Comparison of ENCODE assay signal across 1 cellular context in the genomic region with DNA sequence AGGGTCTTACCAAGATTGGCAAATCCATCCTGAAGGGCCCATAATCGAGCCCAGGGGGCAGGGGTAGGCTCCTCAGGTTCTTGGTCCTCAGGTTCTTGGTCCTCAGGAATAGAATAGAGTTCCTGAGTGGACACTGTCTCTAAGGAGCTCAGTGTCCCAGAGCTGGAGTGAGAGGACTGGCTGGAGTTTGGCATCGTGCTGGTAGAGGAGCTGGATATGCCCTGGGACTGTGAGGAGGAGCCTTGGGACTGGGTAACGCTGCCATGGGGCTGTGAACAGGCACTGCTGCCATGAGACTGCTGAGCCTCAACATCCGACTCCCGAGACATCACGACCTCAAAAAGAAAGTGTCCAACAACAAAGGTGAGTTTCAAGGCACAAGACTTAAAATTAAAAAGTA.
TF ChIP-seq lines count a peak whose summit lies in the region.

No MANE protein-coding gene starts in this region.

TF ChIP-seq in GM23338, 12 proteins besides CTCF, POLR2A, EP300 and RAD21 (continued from another document):
- TF ChIP-seq REST (IDR thresholded peaks at IDR 0.05; ENCODE audit: unreplicated experiment) = no peak
- TF ChIP-seq CREB1 (CRISPR knock-in tag; IDR thresholded peaks at IDR 0.05; ENCODE audit: low read depth) = no peak
- no peak for TF ChIP-seq ETS1 (IDR thresholded peaks at IDR 0.05)
- TF ChIP-seq ZNF331 (CRISPR knock-in tag; IDR thresholded peaks at IDR 0.05; ENCODE audit: low read depth) = no peak
- TF ChIP-seq EZH2phosphoT487 (IDR thresholded peaks at IDR 0.05; ENCODE audit: unreplicated experiment) = no peak
- no peak for TF ChIP-seq STAT1 (IDR thresholded peaks at IDR 0.05; ENCODE audit: unreplicated experiment)
- TF ChIP-seq EZH2 (IDR thresholded peaks at IDR 0.05; ENCODE audit: low read depth, unreplicated experiment) = no peak
- TF ChIP-seq NANOG (IDR thresholded peaks at IDR 0.05; ENCODE audit: borderline replicate concordance) = no peak
- no peak for TF ChIP-seq JUNB (IDR thresholded peaks at IDR 0.05; ENCODE audit: unreplicated experiment)
- no peak for TF ChIP-seq POLR2AphosphoS5 (IDR thresholded peaks at IDR 0.05; ENCODE audit: low read depth)
- TF ChIP-seq, protein P1, sequence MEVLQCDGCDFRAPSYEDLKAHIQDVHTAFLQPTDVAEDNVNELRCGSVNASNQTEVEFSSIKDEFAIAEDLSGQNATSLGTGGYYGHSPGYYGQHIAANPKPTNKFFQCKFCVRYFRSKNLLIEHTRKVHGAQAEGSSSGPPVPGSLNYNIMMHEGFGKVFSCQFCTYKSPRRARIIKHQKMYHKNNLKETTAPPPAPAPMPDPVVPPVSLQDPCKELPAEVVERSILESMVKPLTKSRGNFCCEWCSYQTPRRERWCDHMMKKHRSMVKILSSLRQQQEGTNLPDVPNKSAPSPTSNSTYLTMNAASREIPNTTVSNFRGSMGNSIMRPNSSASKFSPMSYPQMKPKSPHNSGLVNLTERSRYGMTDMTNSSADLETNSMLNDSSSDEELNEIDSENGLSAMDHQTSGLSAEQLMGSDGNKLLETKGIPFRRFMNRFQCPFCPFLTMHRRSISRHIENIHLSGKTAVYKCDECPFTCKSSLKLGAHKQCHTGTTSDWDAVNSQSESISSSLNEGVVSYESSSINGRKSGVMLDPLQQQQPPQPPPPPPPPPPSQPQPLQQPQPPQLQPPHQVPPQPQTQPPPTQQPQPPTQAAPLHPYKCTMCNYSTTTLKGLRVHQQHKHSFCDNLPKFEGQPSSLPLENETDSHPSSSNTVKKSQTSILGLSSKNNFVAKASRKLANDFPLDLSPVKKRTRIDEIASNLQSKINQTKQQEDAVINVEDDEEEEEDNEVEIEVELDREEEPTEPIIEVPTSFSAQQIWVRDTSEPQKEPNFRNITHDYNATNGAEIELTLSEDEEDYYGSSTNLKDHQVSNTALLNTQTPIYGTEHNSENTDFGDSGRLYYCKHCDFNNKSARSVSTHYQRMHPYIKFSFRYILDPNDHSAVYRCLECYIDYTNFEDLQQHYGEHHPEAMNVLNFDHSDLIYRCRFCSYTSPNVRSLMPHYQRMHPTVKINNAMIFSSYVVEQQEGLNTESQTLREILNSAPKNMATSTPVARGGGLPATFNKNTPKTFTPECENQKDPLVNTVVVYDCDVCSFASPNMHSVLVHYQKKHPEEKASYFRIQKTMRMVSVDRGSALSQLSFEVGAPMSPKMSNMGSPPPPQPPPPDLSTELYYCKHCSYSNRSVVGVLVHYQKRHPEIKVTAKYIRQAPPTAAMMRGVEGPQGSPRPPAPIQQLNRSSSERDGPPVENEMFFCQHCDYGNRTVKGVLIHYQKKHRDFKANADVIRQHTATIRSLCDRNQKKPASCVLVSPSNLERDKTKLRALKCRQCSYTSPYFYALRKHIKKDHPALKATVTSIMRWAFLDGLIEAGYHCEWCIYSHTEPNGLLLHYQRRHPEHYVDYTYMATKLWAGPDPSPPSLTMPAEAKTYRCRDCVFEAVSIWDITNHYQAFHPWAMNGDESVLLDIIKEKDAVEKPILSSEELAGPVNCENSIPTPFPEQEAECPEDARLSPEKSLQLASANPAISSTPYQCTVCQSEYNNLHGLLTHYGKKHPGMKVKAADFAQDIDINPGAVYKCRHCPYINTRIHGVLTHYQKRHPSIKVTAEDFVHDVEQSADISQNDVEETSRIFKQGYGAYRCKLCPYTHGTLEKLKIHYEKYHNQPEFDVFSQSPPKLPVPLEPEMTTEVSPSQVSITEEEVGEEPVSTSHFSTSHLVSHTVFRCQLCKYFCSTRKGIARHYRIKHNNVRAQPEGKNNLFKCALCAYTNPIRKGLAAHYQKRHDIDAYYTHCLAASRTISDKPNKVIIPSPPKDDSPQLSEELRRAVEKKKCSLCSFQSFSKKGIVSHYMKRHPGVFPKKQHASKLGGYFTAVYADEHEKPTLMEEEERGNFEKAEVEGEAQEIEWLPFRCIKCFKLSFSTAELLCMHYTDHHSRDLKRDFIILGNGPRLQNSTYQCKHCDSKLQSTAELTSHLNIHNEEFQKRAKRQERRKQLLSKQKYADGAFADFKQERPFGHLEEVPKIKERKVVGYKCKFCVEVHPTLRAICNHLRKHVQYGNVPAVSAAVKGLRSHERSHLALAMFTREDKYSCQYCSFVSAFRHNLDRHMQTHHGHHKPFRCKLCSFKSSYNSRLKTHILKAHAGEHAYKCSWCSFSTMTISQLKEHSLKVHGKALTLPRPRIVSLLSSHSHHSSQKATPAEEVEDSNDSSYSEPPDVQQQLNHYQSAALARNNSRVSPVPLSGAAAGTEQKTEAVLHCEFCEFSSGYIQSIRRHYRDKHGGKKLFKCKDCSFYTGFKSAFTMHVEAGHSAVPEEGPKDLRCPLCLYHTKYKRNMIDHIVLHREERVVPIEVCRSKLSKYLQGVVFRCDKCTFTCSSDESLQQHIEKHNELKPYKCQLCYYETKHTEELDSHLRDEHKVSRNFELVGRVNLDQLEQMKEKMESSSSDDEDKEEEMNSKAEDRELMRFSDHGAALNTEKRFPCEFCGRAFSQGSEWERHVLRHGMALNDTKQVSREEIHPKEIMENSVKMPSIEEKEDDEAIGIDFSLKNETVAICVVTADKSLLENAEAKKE (CRISPR knock-in tag; IDR thresholded peaks at IDR 0.05) = no peak
TF ChIP-seq in GM23338: peak in this region for 0.
